Comparison of ENCODE assay signal across 8 cellular contexts in the genomic region with DNA sequence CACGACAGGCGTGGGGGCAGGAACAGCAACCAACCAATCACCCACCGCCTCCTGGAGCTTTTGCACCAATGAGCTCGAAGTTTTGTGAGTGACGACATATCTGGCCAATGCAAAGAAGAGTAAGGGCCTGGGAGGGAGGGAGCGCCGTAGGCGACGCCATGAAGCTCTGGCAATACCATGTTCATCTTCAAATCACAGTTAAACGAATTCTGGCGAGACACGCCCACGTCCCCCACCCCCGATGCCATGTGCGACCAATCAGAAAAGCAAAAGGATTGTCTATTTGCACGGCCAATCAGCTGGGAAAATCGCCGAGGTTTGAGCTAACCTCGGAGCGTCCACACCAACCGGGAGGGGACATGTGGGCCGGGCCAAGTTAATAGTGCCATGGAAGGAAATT. TPM values are rescaled to one million over a fixed set of nuclear protein-coding genes. Genes with fewer than 3 reads are reported as not detected.
A peak's percentile ranks its signal among the peaks of the same experiment; 100 is the strongest.
DNase-seq lines count a peak whose midpoint lies in the region; ATAC-seq and TF ChIP-seq lines count a peak whose summit lies in the region.
"Not testable (repeated sequence)": the region's sequence is repeated elsewhere in the genome, so short reads cannot be mapped to it uniquely, and the experiment has no call there.

A gene (minus strand): TSS at position 12 of the 400 bp plus-strand sequence. CDS start 3,369 bp downstream, outside the sequence.

- ATAC-seq in GM21576 (IDR thresholded peaks at IDR 0.05; ENCODE audit: unreplicated experiment) (peak; percentile 95), HG03342 (IDR thresholded peaks at IDR 0.05; ENCODE audit: unreplicated experiment) (peak; percentile 96), WTC11 (peak; percentile 96), Right ventricle myocardium superior (ENCODE audit: poor library complexity) (peak; percentile 98)

- intact Hi-C loops in activated naive CD4-positive, alpha-beta T cell treated with anti-CD3 and anti-CD28 coated beads for 36 hours (cut with micrococcal nuclease); Right ventricle myocardium superior (cut with DNase I); posterior cingulate gyrus (cut with DNase I): not testable (repeated sequence)

- H3K4me1 Mint-ChIP-seq in WTC11; activated naive CD4-positive, alpha-beta T cell treated with anti-CD3 and anti-CD28 coated beads for 36 hours (ENCODE audit: low read depth): not testable (repeated sequence)

- DNase-seq in G401 (ENCODE audit: low spot score) = not testable (repeated sequence)
- DNase-seq in WTC11 (ENCODE audit: low spot score) (peak; percentile 82), Right ventricle myocardium superior (peak; percentile 94), posterior cingulate gyrus (peak; percentile 60 to 94 (median 84))
- peak; percentile 98 for DNase-seq in activated naive CD4-positive, alpha-beta T cell treated with anti-CD3 and anti-CD28 coated beads for 36 hours
- peak; percentile 27 to 92 for DNase-seq in stimulated activated CD8-positive, alpha-beta memory T cell treated with anti-CD3 and anti-CD28 coated beads, Interleukin-7, amount 100 ng/mL, for 48 hours (ENCODE audit: extremely low read depth in 1 of 2, low read depth in 1 of 2)

- POLR2A ChIA-PET in WTC11 (lab: Charles Lee) = not testable (repeated sequence)

- in situ Hi-C loops in G401 (cut with HindIII; ENCODE audit: low sequenced_read_pairs) = not testable (repeated sequence)

- not testable (repeated sequence) for H3K27ac Mint-ChIP-seq in WTC11; activated naive CD4-positive, alpha-beta T cell treated with anti-CD3 and anti-CD28 coated beads for 36 hours

- not testable (repeated sequence) for TF ChIP-seq CTCF in WTC11 (IDR thresholded peaks at IDR 0.05)

- H3K4me3 Mint-ChIP-seq in WTC11; activated naive CD4-positive, alpha-beta T cell treated with anti-CD3 and anti-CD28 coated beads for 36 hours: not testable (repeated sequence)

- CTCF ChIA-PET in WTC11 (lab: Charles Lee); activated naive CD4-positive, alpha-beta T cell treated with anti-CD3 and anti-CD28 coated beads for 36 hours (lab: Charles Lee): not testable (repeated sequence)

- H3K27me3 Mint-ChIP-seq in WTC11 (ENCODE audit: low read depth); activated naive CD4-positive, alpha-beta T cell treated with anti-CD3 and anti-CD28 coated beads for 36 hours (ENCODE audit: low read depth): not testable (repeated sequence)

- H3K9me3 Mint-ChIP-seq in WTC11; activated naive CD4-positive, alpha-beta T cell treated with anti-CD3 and anti-CD28 coated beads for 36 hours: not testable (repeated sequence)

- H3K36me3 Mint-ChIP-seq in WTC11; activated naive CD4-positive, alpha-beta T cell treated with anti-CD3 and anti-CD28 coated beads for 36 hours (ENCODE audit: low read depth): not testable (repeated sequence)

RNA-seq across cellular contexts. Expression of the gene that starts here (rescaled TPM):
- total RNA-seq in G401 (2014; rRNA removed; shearing (Covaris generic)) = 24.0 and 31.1 TPM in 2 replicates
- total RNA-seq in WTC11 (2021) (24.0 to 29.5 TPM (median 28.3 TPM) in 3 replicates), Right ventricle myocardium superior (16.2 TPM)
- 10 to 100 TPM; 21.6 to 23.9 TPM for total RNA-seq in activated naive CD4-positive, alpha-beta T cell treated with anti-CD3 and anti-CD28 coated beads for 36 hours
